ENCODE assay signal across 25 cellular contexts in the genomic region with DNA sequence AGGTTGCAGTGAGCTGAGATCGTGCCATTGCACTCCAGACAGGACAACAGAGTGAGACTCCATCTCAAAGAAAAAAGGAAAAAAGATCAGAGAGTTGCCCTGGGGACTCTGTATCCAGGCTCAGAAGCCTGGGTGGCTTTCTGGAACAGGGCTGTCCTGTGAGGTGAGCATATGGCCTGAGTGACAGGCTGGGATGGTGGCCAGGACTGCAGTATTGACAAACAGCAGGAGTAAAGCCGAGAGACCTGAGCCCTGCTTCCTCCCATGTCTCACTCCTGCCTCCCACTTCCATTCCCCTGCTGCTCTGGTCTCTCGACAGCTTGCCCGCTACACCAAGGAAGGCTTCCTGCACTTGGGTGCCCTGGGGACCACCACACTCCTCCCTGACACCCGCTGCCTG.
"Had no signal": no experiment of that assay in that cellular context is flagged by ENCODE, and none has a peak within 500 bp of the region (broad histone marks: within the 10 kb centered on the region; RNA-seq: fewer than 3 reads in every experiment).

No MANE protein-coding gene starts in this region.

- H3K4me3 ChIP-seq: adrenal gland, SJCRH30, SK-N-MC had no signal

- H3K27me3 ChIP-seq: adrenal gland, SJCRH30 had no signal

- H3K4me1 ChIP-seq: adrenal gland, SJCRH30 had no signal

- H3K36me3 ChIP-seq: adrenal gland, SJCRH30, WERI-Rb-1 had no signal

- H3K27ac ChIP-seq: adrenal gland, SJCRH30, SK-N-MC, WERI-Rb-1 had no signal

- DNase-seq: activated CD4-positive, alpha-beta T cell treated with anti-CD3 and anti-CD28 coated beads for 1 hour; activated CD4-positive, alpha-beta T cell treated with anti-CD3 and anti-CD28 coated beads, Interleukin-2, amount 10 ng/mL, durations not matched to agents 24 days and 14 days; activated CD4-positive, alpha-beta T cell treated with anti-CD3 and anti-CD28 coated beads, Interleukin-2, amount 50 U/mL, for 48 hours; activated CD4-positive, CD25-positive, alpha-beta regulatory T cell; activated CD8-positive, alpha-beta memory T cell treated with anti-CD3 and anti-CD28 coated beads, Interleukin-2, amount 50 U/mL, for 4 hours; activated gamma-delta T cell treated with Interleukin-2 at 50 U/mL for 16 hours; activated naive CD4-positive, alpha-beta T cell treated with anti-CD3 and anti-CD28 coated beads for 36 hours; activated T-cell treated with anti-CD3 and anti-CD28 coated beads for 4 hours; activated T-cell treated with anti-CD3 and anti-CD28 coated beads, Interleukin-2, amount 50 U/mL, for 4 hours; adrenal gland; caudate nucleus; Karpas-422; KBM-7; NCI-H1048; NCI-H1105 treated with DMSO at 0.1 percent for 48 hours; NCI-H1436; NCI-H187; NCI-H2081; NCI-H345; NCI-H524 treated with DMSO at 0.1 percent for 48 hours; SHP77; SJCRH30; T1000; WERI-Rb-1 had no signal

- H3K9me3 ChIP-seq: adrenal gland had no signal
